ENCODE assay signal across 8 cellular contexts in the genomic region with DNA sequence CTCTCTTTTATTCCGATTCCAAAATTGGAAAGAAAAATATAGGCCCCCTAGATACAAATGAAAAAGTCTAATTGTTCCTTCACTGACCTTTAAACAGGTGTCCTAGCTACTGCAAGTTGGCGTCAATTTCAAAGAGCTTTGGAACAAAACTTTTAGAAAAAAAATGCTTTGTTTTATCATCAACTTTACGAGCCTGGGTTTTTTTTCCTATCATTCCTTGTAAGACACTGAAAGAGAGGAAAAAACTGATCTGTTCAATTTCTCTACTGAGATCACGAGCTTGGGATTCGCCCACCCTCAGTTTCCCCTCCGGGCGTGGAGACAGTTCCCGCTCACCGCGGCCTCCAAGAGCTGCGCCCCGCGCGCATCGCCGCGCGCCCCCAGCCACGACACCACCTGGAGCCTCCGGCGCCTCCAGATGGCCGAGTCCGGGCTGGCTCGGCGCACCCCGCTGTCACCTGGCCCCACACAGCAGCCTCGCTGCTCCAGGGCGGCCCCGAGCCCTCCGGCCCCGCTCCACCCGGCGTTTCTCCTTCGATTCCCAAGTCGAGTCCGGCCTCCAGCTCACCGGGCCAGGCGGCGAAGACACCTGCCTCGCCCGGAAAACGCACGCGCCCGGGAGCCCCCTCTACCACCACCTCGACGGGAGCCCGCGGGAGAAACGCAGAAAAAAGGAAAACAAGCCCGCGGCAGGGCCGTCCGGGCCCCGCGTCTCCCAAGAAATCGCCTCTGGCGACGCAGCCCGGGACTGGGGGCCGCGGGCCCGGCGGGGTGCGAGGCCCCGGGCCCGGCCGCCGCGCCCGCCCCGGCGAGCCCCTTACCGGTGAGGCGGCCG. TPM values are rescaled to one million over a fixed set of nuclear protein-coding genes. Genes with fewer than 3 reads are reported as not detected.
DNase-seq lines count a peak whose midpoint lies in the region; ATAC-seq and TF ChIP-seq lines count a peak whose summit lies in the region.

No MANE protein-coding gene starts in this region.

- no peak overlapping the region for H2AK5ac ChIP-seq in H9 (ENCODE audit: insufficient read length, low read length)

- H2BK5ac ChIP-seq in H9 (ENCODE audit: insufficient read length, low read length), result no peak overlapping the region

- no peaks in the 10 kb centered on the region for H3K9me2 ChIP-seq in OCI-LY1 (ENCODE audit: low read depth, low read length)

- no peaks in the 10 kb centered on the region for H4K20me1 ChIP-seq in H9 (ENCODE audit: control insufficient read depth, insufficient read depth, insufficient read length)
- H4K20me1 ChIP-seq in OCI-LY1 (ENCODE audit: insufficient read depth, low read length), result no peaks in the 10 kb centered on the region

- WGBS in H9 (ENCODE audit: extremely low coverage, insufficient read length, low lambda C conversion rate), result no CpG with 5 or more reads among the region's 76 CpGs

- peak overlapping the region; percentile 78 for H3K4me3 Mint-ChIP-seq in Calu3 (ENCODE audit: low read depth, unreplicated experiment)
- H3K4me3 Mint-ChIP-seq in H9, result peak overlapping the region; percentile 67 to 83
- H3K4me3 Mint-ChIP-seq in brain, result peak overlapping the region; percentile 79 to 88 (median 82)

- H3K4me1 Mint-ChIP-seq in Calu3 (ENCODE audit: low read depth, unreplicated experiment) (peaks cover 48% of the 10 kb centered on the region), H9 (peaks cover 55 to 57% of the 10 kb centered on the region in 2 experiments), brain (peaks cover 64% of the 10 kb centered on the region)

- intact Hi-C loops in Calu3 (cut with micrococcal nuclease; ENCODE audit: unreplicated experiment), result no loop called here

- BruUV-seq in Calu3 (replicated peaks; lab: Mats Ljungman, UMichigan), result no TSS peak

- no peak overlapping the region for H3K27ac ChIP-seq in H9 (ENCODE audit: insufficient read length, low read depth, low read length)
- H3K27ac ChIP-seq in OCI-LY1 (ENCODE audit: low read depth, low read length, poor library complexity, severe bottlenecking), result no peak overlapping the region

- H3K79me1 ChIP-seq in H9 (ENCODE audit: insufficient read depth, low read depth, low read length, poor library complexity, severe bottlenecking), result no peaks in the 10 kb centered on the region

- H3F3A ChIP-seq in OCI-LY1 (ENCODE audit: insufficient read depth, low read length), result no peaks in the 10 kb centered on the region

- H3K36me3 ChIP-seq in OCI-LY1 (ENCODE audit: insufficient read depth, low read length), result no peaks in the 10 kb centered on the region

- ATAC-seq in GM21723 (IDR thresholded peaks at IDR 0.05; ENCODE audit: unreplicated experiment) (no peak), HG03097 (IDR thresholded peaks at IDR 0.05; ENCODE audit: low FRiP score, unreplicated experiment) (no peak)

- TF ChIP-seq CTCF in Calu3 (IDR thresholded peaks at IDR 0.05; ENCODE audit: unreplicated experiment), result no peak
- no peak for TF ChIP-seq CTCF in H9 (conservative IDR thresholded peaks at IDR 0.05)
- TF ChIP-seq CTCF in OCI-LY1 (IDR thresholded peaks at IDR 0.05; ENCODE audit: low read length), result no peak
- no peak for TF ChIP-seq CTCF in brain (conservative IDR thresholded peaks at IDR 0.05)

- H3K27me3 Mint-ChIP-seq in Calu3 (ENCODE audit: unreplicated experiment) (no peaks in the 10 kb centered on the region), H9 (ENCODE audit: low read depth) (peaks cover 18% of the 10 kb centered on the region), brain (peaks cover 22% of the 10 kb centered on the region)

- H4K5ac ChIP-seq in H9 (ENCODE audit: insufficient read length, low read depth, low read length), result no peak overlapping the region

- H3T11ph ChIP-seq in H9 (ENCODE audit: low read length), result no peak overlapping the region

- H3K27me3 ChIP-seq in H9 (ENCODE audit: insufficient read depth, low read length) (no peaks in the 10 kb centered on the region; the same call in 1 of the 2 replicates), OCI-LY1 (ENCODE audit: insufficient read depth, low read length) (peaks cover 7% of the 10 kb centered on the region)

- H3K9me3 ChIP-seq in H9 (ENCODE audit: control insufficient read depth, low read depth, low read length), result no peaks in the 10 kb centered on the region
- H3K9me3 ChIP-seq in OCI-LY1 (ENCODE audit: low read length), result no peaks in the 10 kb centered on the region

- no peak overlapping the region for H3K56ac ChIP-seq in H9 (ENCODE audit: insufficient read length, low read depth, low read length)

- DNase-seq in Calu3 (peak; percentile 50), H9 (peak; percentile 46), islet precursor cell (peak; percentile 63)
- peak; percentile 24 for DNase-seq in stimulated activated CD4-positive, alpha-beta T cell treated with anti-CD3 and anti-CD28 coated beads, Interleukin-12 subunit alpha, Interleukin-12 subunit beta, amount 100 ng/mL, for 4 hours

- peaks cover 19% of the 10 kb centered on the region for H3K23me2 ChIP-seq in H9 (ENCODE audit: insufficient read length, low read depth, low read length, poor library complexity, severe bottlenecking)

- CTCF ChIA-PET in Calu3 (lab: Charles Lee), result interaction anchor here (1.0 to 1.9 kb wide), 4 partner anchors 25 to 113 kb away, joined by 4 to 10 read pairs (median 6); no protein-coding TSS in a partner anchor

- H3K9me3 Mint-ChIP-seq in Calu3 (ENCODE audit: low read depth, unreplicated experiment) (no peaks in the 10 kb centered on the region), H9 (no peaks in the 10 kb centered on the region), brain (no peaks in the 10 kb centered on the region)

- H3K27ac Mint-ChIP-seq in Calu3 (ENCODE audit: unreplicated experiment) (peak overlapping the region; percentile 29), H9 (no peak overlapping the region; a peak in 1 of 7 replicates), brain (peak overlapping the region in 2 of 5 experiments; percentile 4 to 43)

- no peak overlapping the region for H2BK20ac ChIP-seq in H9 (ENCODE audit: low read depth, low read length, poor library complexity, severe bottlenecking)

- H3K79me2 ChIP-seq in H9 (ENCODE audit: insufficient read depth, low read length) (peaks cover 10% of the 10 kb centered on the region; the same call in 1 of the 2 replicates), OCI-LY1 (ENCODE audit: insufficient read depth, low read length) (no peaks in the 10 kb centered on the region)

- H2BK15ac ChIP-seq in H9 (ENCODE audit: low read depth, low read length), result no peak overlapping the region; the same call in 1 of the 2 replicates

- H3K9ac ChIP-seq in H9 (ENCODE audit: extremely low read depth, insufficient read length, low read length), result peak overlapping the region; percentile 33
- H3K9ac ChIP-seq in OCI-LY1 (ENCODE audit: low read length), result no peak overlapping the region

- H3K4me2 ChIP-seq in H9 (ENCODE audit: insufficient read depth, insufficient read length, low read length) (peak overlapping the region; percentile 55), OCI-LY1 (ENCODE audit: low read length) (peak overlapping the region; percentile 66)

- H3K36me3 Mint-ChIP-seq in Calu3 (ENCODE audit: insufficient read depth, unreplicated experiment) (peaks cover 28% of the 10 kb centered on the region), H9 (ENCODE audit: insufficient read depth in 1 of 3, low read depth in 3 of 3) (no peaks in the 10 kb centered on the region; a peak in 1 of 7 replicates), brain (no peaks in the 10 kb centered on the region)

- H2AFZ ChIP-seq in H9 (ENCODE audit: low read length), result no peak overlapping the region
- H2AFZ ChIP-seq in OCI-LY1 (ENCODE audit: low read length), result no peak overlapping the region

- peak overlapping the region; percentile 51 for H3K4me3 ChIP-seq in OCI-LY1 (ENCODE audit: low read depth, low read length, poor library complexity, severe bottlenecking)

- no peak overlapping the region for H3K23ac ChIP-seq in H9 (ENCODE audit: insufficient read length, low read depth, low read length)

- H4K91ac ChIP-seq in H9 (ENCODE audit: insufficient read length, low read depth, low read length), result no peak overlapping the region

- no peak overlapping the region for H4K8ac ChIP-seq in H9 (replicated peaks; ENCODE audit: insufficient read length, low read depth, low read length)

- H3K4me1 ChIP-seq in H9 (ENCODE audit: insufficient read depth, low read length) (peaks cover 3% of the 10 kb centered on the region; the same call in 1 of the 2 replicates), OCI-LY1 (ENCODE audit: insufficient read depth, low read length, severe bottlenecking) (peaks cover 16% of the 10 kb centered on the region)

- no peak overlapping the region for H2BK120ac ChIP-seq in H9 (ENCODE audit: low read depth, low read length, poor library complexity, severe bottlenecking)

- no peak overlapping the region for H3K18ac ChIP-seq in H9 (ENCODE audit: insufficient read length, low read depth, low read length)

- no peak overlapping the region for H2BK12ac ChIP-seq in H9 (ENCODE audit: insufficient read length, low read depth, low read length)

- H3K14ac ChIP-seq in H9 (ENCODE audit: insufficient read depth, low read length), result peak overlapping the region; percentile 39; the same call in 1 of the 2 replicates

- H3K4ac ChIP-seq in H9 (ENCODE audit: low read depth, low read length), result no peak overlapping the region

RNA-seq across cellular contexts. Expression of a gene that starts 0.7 kb away (rescaled TPM):
- total RNA-seq in Calu3 (2022) (17.0 and 25.3 TPM in 2 replicates), H9 (2021) (16.6 and 17.6 TPM in 2 replicates)
- 15.7 TPM for polyA plus RNA-seq in brain (ENCODE audit: insufficient read depth, low read depth, low replicate concordance)
